8 cellular contexts compared by ENCODE assay signal in the genomic region with DNA sequence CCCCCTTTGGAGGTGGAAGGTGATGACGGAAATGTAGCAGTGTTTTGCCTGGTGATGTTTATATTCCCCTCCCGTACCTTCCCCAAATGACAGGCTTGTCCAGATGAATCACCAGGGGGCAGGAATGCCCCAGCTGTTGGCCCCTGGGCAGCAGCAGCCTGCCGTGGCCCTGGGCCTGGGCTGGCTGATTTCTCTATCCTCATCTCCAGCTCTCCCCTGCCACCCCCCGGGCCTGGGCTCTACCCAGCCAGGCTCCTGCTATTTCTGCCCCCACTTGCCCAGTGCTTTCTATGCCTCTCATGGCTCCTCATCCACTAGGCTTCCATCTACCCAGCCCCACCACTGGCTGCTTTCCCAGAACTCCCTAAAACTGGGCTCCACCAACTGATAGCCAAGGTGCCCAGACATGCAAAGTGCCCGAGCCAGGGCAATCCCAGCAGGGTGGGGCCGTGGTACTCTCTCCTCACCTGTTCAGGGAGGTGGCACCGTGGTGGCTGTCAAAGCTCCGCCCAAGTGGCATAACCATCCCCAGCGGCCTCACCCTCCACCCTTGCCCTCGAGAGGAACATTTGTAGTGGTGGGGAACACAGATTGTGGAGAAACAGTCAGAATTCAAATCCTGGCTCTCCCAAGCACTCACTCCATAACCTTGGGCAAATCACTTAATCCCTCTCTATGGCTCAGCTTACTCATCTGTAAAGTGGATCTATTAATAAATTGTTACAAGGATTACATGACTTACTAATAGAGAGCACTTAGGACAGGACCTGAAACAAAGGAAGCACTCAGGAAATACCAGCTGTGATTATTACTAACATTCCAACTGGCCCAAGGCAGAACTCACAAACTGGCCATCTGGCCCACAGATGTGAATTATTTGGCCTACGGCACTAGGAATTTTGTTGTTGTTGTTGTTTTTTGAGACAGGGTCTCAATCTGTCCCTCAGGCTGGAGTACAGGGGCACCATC. TPM values are rescaled to one million over a fixed set of nuclear protein-coding genes. Genes with fewer than 3 reads are reported as not detected.
DNase-seq lines count a peak whose midpoint lies in the region; ATAC-seq, FAIRE-seq and TF ChIP-seq lines count a peak whose summit lies in the region.

No MANE protein-coding gene starts in this region.

- H3K27ac Mint-ChIP-seq in progenitor cell of endocrine pancreas: peak overlapping the region; percentile 49

- TF ChIP-seq CTCF in esophagus muscularis mucosa (IDR thresholded peaks at IDR 0.05): peak; percentile 32 to 40 (median 33)
- no peak for TF ChIP-seq CTCF in progenitor cell of endocrine pancreas (IDR thresholded peaks at IDR 0.05; ENCODE audit: unreplicated experiment)
- TF ChIP-seq CTCF in kidney (IDR thresholded peaks at IDR 0.05; ENCODE audit: borderline replicate concordance, extremely low read depth, insufficient read depth): no peak

- peaks cover 3% of the 10 kb centered on the region for H3K36me3 Mint-ChIP-seq in progenitor cell of endocrine pancreas (ENCODE audit: insufficient read depth)

- H3K4me3 ChIP-seq in esophagus muscularis mucosa: no peak overlapping the region
- no peak overlapping the region for H3K4me3 ChIP-seq in kidney (ENCODE audit: low read length in 2 of 2)

- H3K4me1 ChIP-seq in esophagus muscularis mucosa (peaks cover 44 to 85% (median 73%) of the 10 kb centered on the region in 4 donors), kidney (ENCODE audit: control insufficient read depth in 1 of 2, insufficient read depth in 1 of 2, low read depth in 1 of 2, low read length in 2 of 2) (peaks cover 0 to 3% of the 10 kb centered on the region in 2 donors)

- no peaks in the 10 kb centered on the region for H3K9me3 Mint-ChIP-seq in progenitor cell of endocrine pancreas (ENCODE audit: low read depth)

- peak; percentile 69 for DNase-seq in DMS 273 treated with DMSO at 0.1 percent for 48 hours (lab: John Stamatoyannopoulos, UW)
- DNase-seq in NCI-H82 (lab: John Stamatoyannopoulos, UW): peak; percentile 81
- no peak for DNase-seq in esophagus muscularis mucosa (ENCODE audit: extremely low spot score)
- DNase-seq in progenitor cell of endocrine pancreas (ENCODE audit: low spot score, unreplicated experiment): no peak
- DNase-seq in globus pallidus (ENCODE audit: low spot score): no peak
- no peak for DNase-seq in NCI-H2196 treated with DMSO at 0.1 percent for 48 hours (lab: John Stamatoyannopoulos, UW; ENCODE audit: unreplicated experiment)
- DNase-seq in kidney: no peak

- no peak for TF ChIP-seq POLR2A in esophagus muscularis mucosa (IDR thresholded peaks at IDR 0.05; ENCODE audit: low read depth)

- H3K4me3 Mint-ChIP-seq in progenitor cell of endocrine pancreas (ENCODE audit: low read depth): no peak overlapping the region

- peaks cover 0 to 7% (median 0%) of the 10 kb centered on the region in 4 donors for H3K36me3 ChIP-seq in esophagus muscularis mucosa
- H3K36me3 ChIP-seq in kidney (ENCODE audit: control insufficient read depth in 1 of 2, insufficient read depth in 2 of 2, low read length in 2 of 2): no peaks in the 10 kb centered on the region

- intact Hi-C loops in esophagus muscularis mucosa (cut with DNase I): loop anchor here (5.0 kb wide), 1 partner anchor 64 kb away; no protein-coding TSS in a partner anchor
- intact Hi-C loops in kidney (cut with DNase I): no loop called here

- H3K27me3 Mint-ChIP-seq in progenitor cell of endocrine pancreas: no peaks in the 10 kb centered on the region

- WGBS in esophagus muscularis mucosa: 52% methylated on average over 10 of the region's 11 CpGs

- peaks cover 22% of the 10 kb centered on the region for H3K4me1 Mint-ChIP-seq in progenitor cell of endocrine pancreas (ENCODE audit: low read depth)

- no peak overlapping the region for H3K9ac ChIP-seq in kidney (ENCODE audit: low read length in 2 of 2)

- no peaks in the 10 kb centered on the region for H3K9me3 ChIP-seq in esophagus muscularis mucosa
- no peaks in the 10 kb centered on the region for H3K9me3 ChIP-seq in kidney (ENCODE audit: control insufficient read depth in 1 of 2, low read length in 2 of 2)

- TF ChIP-seq EP300 in esophagus muscularis mucosa (IDR thresholded peaks at IDR 0.05): no peak

- no peak for ATAC-seq in HG03039 (IDR thresholded peaks at IDR 0.05; ENCODE audit: unreplicated experiment)

- H3K27ac ChIP-seq in esophagus muscularis mucosa (replicated peaks in 1 of 4): peak overlapping the region in 1 of 4 donors; percentile 9
- no peak overlapping the region for H3K27ac ChIP-seq in kidney (ENCODE audit: low read depth in 2 of 2, low read length in 2 of 2)

- H3K27me3 ChIP-seq in esophagus muscularis mucosa: peaks cover 0 to 6% (median 0%) of the 10 kb centered on the region in 4 donors

- no peak for FAIRE-seq in kidney (lab: Jason Lieb, UNC)

RNA-seq across cellular contexts. Expression of gene ECE1, which starts 12.8 kb away (rescaled TPM):
- total RNA-seq in esophagus muscularis mucosa: 100 to 1,000 TPM in 1 of 4 donors, 10 to 100 TPM in 3; 53.6 to 101 (median 80.7) TPM
- total RNA-seq in progenitor cell of endocrine pancreas: 200 and 217 TPM in 2 replicates
- total RNA-seq in kidney: 128 TPM
- 30.8 TPM for polyA plus RNA-seq in kidney (ENCODE audit: insufficient read depth, low read depth, low replicate concordance)

Comparison
In these comparisons a context has a peak if more than half of its experiments do, and no peak if none do; other contexts are left out.
1. DNase-seq: peak in DMS 273 treated with DMSO at 0.1 percent for 48 hours (single experiment) and NCI-H82 (single experiment); none in esophagus muscularis mucosa (single experiment), progenitor cell of endocrine pancreas (single experiment), globus pallidus (single experiment), NCI-H2196 treated with DMSO at 0.1 percent for 48 hours (single experiment) and kidney (single experiment).
2. CTCF ChIP-seq: peak in esophagus muscularis mucosa (3 of 3); none in progenitor cell of endocrine pancreas (single experiment) and kidney (single experiment).